ENCODE assay signal across 21 cellular contexts in the genomic region with DNA sequence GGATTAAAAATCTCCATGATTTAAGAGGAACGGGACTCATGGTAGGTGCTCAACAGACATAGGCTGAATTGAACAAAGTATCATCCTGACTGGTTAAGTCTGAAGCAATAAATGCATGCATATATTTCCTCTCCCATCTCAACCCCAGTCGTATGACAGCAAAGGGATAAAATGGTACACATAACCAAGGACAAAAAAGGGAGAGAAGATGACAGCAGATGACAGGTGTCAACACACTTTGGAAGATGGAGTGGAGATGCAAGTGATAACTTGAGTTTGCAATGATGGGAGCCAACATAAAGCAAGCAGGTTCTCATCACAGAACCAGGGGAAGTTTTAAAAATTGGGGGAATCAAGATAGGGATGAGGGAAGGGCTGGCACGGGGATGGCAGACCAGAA.
"Had no signal": no experiment of that assay in that cellular context is flagged by ENCODE, and none has a peak within 500 bp of the region (broad histone marks: within the 10 kb centered on the region; RNA-seq: fewer than 3 reads in every experiment).

No MANE protein-coding gene starts in this region.

- H3K27me3 Mint-ChIP-seq: activated CD4-positive, alpha-beta memory T cell treated with anti-CD3 and anti-CD28 coated beads for 36 hours; activated CD4-positive, alpha-beta T cell treated with anti-CD3 and anti-CD28 coated beads, Interleukin-2, amount 10 ng/mL, durations not matched to agents 7 days and 5 days; activated naive CD8-positive, alpha-beta T cell treated with anti-CD3 and anti-CD28 coated beads, Interleukin-2, amount 50 U/mL, for 24 hours; T-cell had no signal

- H3K4me3 ChIP-seq: ascending aorta, body of pancreas had no signal

- DNase-seq: activated CD4-positive, alpha-beta memory T cell treated with anti-CD3 and anti-CD28 coated beads for 36 hours; activated CD4-positive, alpha-beta T cell treated with anti-CD3 and anti-CD28 coated beads, Interleukin-2, amount 10 ng/mL, durations not matched to agents 7 days and 5 days; activated CD4-positive, CD25-positive, alpha-beta regulatory T cell; activated CD8-positive, alpha-beta memory T cell treated with anti-CD3 and anti-CD28 coated beads for 24 hours; activated naive CD8-positive, alpha-beta T cell treated with anti-CD3 and anti-CD28 coated beads, Interleukin-2, amount 50 U/mL, for 24 hours; activated T-cell treated with anti-CD3 and anti-CD28 coated beads for 4 hours; amniotic stem cell; body of pancreas; IMR-90; KBM-7; NCI-H1048; NCI-H146; NCI-H187 treated with DMSO at 0.1 percent for 48 hours; NCI-H2081 treated with DMSO at 0.1 percent for 48 hours; NCI-H446 treated with DMSO at 0.1 percent for 48 hours; NCI-H526; NCI-H82; SIG-M5; T-cell had no signal

- H3K9me3 ChIP-seq: ascending aorta, body of pancreas had no signal

- ATAC-seq: activated naive CD4-positive, alpha-beta T cell treated with anti-CD3 and anti-CD28 coated beads, Interleukin-2, amount 50 U/mL, for 72 hours; activated naive CD8-positive, alpha-beta T cell treated with anti-CD3 and anti-CD28 coated beads, Interleukin-2, amount 50 U/mL, for 24 hours; body of pancreas; T-cell had no signal

- H3K27me3 ChIP-seq: ascending aorta, body of pancreas had no signal

- H3K27ac Mint-ChIP-seq: activated CD4-positive, alpha-beta memory T cell treated with anti-CD3 and anti-CD28 coated beads for 36 hours; activated CD4-positive, alpha-beta T cell treated with anti-CD3 and anti-CD28 coated beads, Interleukin-2, amount 10 ng/mL, durations not matched to agents 7 days and 5 days; activated naive CD8-positive, alpha-beta T cell treated with anti-CD3 and anti-CD28 coated beads, Interleukin-2, amount 50 U/mL, for 24 hours had no signal

- H3K4me3 Mint-ChIP-seq: activated CD4-positive, alpha-beta memory T cell treated with anti-CD3 and anti-CD28 coated beads for 36 hours; activated CD4-positive, alpha-beta T cell treated with anti-CD3 and anti-CD28 coated beads, Interleukin-2, amount 10 ng/mL, durations not matched to agents 7 days and 5 days; activated naive CD8-positive, alpha-beta T cell treated with anti-CD3 and anti-CD28 coated beads, Interleukin-2, amount 50 U/mL, for 24 hours; T-cell had no signal
